24 cellular contexts compared by ENCODE assay signal in the genomic region with DNA sequence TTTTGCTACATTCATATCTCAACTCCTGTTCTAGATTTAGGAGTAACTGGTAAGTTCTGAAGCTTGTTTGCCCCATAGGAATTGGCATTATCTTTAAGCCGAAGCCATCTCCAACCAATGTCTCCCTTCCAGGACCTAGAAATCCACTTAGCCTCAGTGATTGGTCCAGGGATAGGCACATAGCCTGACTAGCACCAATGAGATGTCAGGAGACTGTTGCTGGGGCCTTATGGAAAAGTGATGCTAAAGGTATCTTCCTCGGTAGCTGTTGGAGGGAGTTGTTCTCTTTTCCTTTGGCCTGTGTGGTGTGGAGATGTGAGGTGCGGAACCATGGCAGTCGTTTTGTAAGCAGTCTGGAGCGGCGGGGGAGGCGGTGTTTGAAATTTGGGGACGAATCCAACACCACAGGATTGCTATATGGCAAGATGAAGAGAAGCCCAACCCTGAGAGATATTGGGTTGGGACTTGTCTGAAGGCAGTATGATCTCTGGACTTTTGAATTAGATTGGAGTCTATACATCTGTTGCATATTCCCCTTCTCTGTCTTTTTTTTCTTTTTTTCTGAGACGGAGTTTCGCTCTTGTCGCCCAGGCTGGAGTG.
DNase-seq lines count a peak whose midpoint lies in the region; ATAC-seq and TF ChIP-seq lines count a peak whose summit lies in the region.
"Had no signal": no experiment of that assay in that cellular context is flagged by ENCODE, and none has a peak within 500 bp of the region (broad histone marks: within the 10 kb centered on the region; RNA-seq: fewer than 3 reads in every experiment).

No MANE protein-coding gene starts in this region.

- no peak overlapping the region for H3K18ac ChIP-seq in mesendoderm (ENCODE audit: low read length)

- H3K23ac ChIP-seq in mesendoderm (ENCODE audit: low read length), result no peak overlapping the region

- ATAC-seq in WTC11, result peak; percentile 4; the same call in 1 of the 2 replicates
- ATAC-seq in left ventricle myocardium superior, result no peak
- ATAC-seq: activated T-cell treated with anti-CD3 and anti-CD28 coated beads, Interleukin-2, amount 50 U/mL, for 72 hours; stimulated activated effector memory CD8-positive, alpha-beta T cell treated with anti-CD3 and anti-CD28 coated beads, Interleukin-12 subunit alpha, Interleukin-12 subunit beta, amount 100 ng/mL, for 72 hours had no signal

- no peaks in the 10 kb centered on the region for H3K9me2 ChIP-seq in Karpas-422 (replicated peaks; ENCODE audit: insufficient read depth, low read length)

- H3K36me3 ChIP-seq in Karpas-422 (ENCODE audit: insufficient read depth, low read length), result no peaks in the 10 kb centered on the region
- no peaks in the 10 kb centered on the region for H3K36me3 ChIP-seq in mesendoderm (ENCODE audit: control insufficient read depth, insufficient read depth, low read length)
- H3K36me3 ChIP-seq: BLaER1 treated with 17β-estradiol and CSF1 and Interleukin-3, amounts not matched to agents 10 nM and 100 nM; left ventricle myocardium inferior; suprapubic skin; uterus had no signal

- no peaks in the 10 kb centered on the region for H3K9me3 Mint-ChIP-seq in WTC11
- H3K9me3 Mint-ChIP-seq: activated T-cell treated with anti-CD3 and anti-CD28 coated beads, Interleukin-2, amount 50 U/mL, for 72 hours; immature natural killer cell; stimulated activated effector memory CD8-positive, alpha-beta T cell treated with anti-CD3 and anti-CD28 coated beads, Interleukin-12 subunit alpha, Interleukin-12 subunit beta, amount 100 ng/mL, for 72 hours had no signal

- peak overlapping the region; percentile 14; the same call in 1 of the 2 replicates for H3K27ac Mint-ChIP-seq in WTC11
- H3K27ac Mint-ChIP-seq: activated T-cell treated with anti-CD3 and anti-CD28 coated beads, Interleukin-2, amount 50 U/mL, for 72 hours; immature natural killer cell; stimulated activated effector memory CD8-positive, alpha-beta T cell treated with anti-CD3 and anti-CD28 coated beads, Interleukin-12 subunit alpha, Interleukin-12 subunit beta, amount 100 ng/mL, for 72 hours had no signal

- no peaks in the 10 kb centered on the region for H4K20me1 ChIP-seq in Karpas-422 (ENCODE audit: insufficient read depth, low read depth, low read length)
- H4K20me1 ChIP-seq: BLaER1 treated with 17β-estradiol and CSF1 and Interleukin-3, amounts not matched to agents 10 nM and 100 nM had no signal

- H3K56ac ChIP-seq in mesendoderm (ENCODE audit: low read length), result no peak overlapping the region

- no peak for TF ChIP-seq CTCF in WTC11 (IDR thresholded peaks at IDR 0.05)

- no peak overlapping the region for H3K4me3 Mint-ChIP-seq in WTC11
- H3K4me3 Mint-ChIP-seq: activated T-cell treated with anti-CD3 and anti-CD28 coated beads, Interleukin-2, amount 50 U/mL, for 72 hours; immature natural killer cell; stimulated activated effector memory CD8-positive, alpha-beta T cell treated with anti-CD3 and anti-CD28 coated beads, Interleukin-12 subunit alpha, Interleukin-12 subunit beta, amount 100 ng/mL, for 72 hours had no signal

- H2AFZ ChIP-seq in Karpas-422 (ENCODE audit: low read length), result no peak overlapping the region

- no peak overlapping the region for H4K5ac ChIP-seq in mesendoderm (ENCODE audit: low read length)

- no peaks in the 10 kb centered on the region for H3K79me1 ChIP-seq in mesendoderm (ENCODE audit: low read length)

- H3K4me1 ChIP-seq in Karpas-422 (ENCODE audit: low read length) (peaks cover 5% of the 10 kb centered on the region), mesendoderm (ENCODE audit: control insufficient read depth, low read depth, low read length) (no peaks in the 10 kb centered on the region)
- H3K4me1 ChIP-seq: uterus had no signal

- H3K36me3 Mint-ChIP-seq in WTC11, result no peaks in the 10 kb centered on the region
- H3K36me3 Mint-ChIP-seq: immature natural killer cell; stimulated activated effector memory CD8-positive, alpha-beta T cell treated with anti-CD3 and anti-CD28 coated beads, Interleukin-12 subunit alpha, Interleukin-12 subunit beta, amount 100 ng/mL, for 72 hours had no signal

- H2BK120ac ChIP-seq in mesendoderm (ENCODE audit: low read depth, low read length), result no peak overlapping the region

- CTCF ChIA-PET in WTC11 (lab: Charles Lee), result interaction anchor here (0.8 to 1.2 kb wide), 3 partner anchors 11 to 157 kb away, joined by 3 to 4 read pairs (median 3); no protein-coding TSS in a partner anchor

- H3K9ac ChIP-seq in Karpas-422 (ENCODE audit: low read length) (no peak overlapping the region), mesendoderm (ENCODE audit: low read length) (no peak overlapping the region)
- H3K9ac ChIP-seq: BLaER1 treated with 17β-estradiol and CSF1 and Interleukin-3, amounts not matched to agents 10 nM and 100 nM had no signal

- intact Hi-C loops in left ventricle myocardium superior (cut with micrococcal nuclease), result no loop called here

- H3K4me3 ChIP-seq in Karpas-422 (ENCODE audit: low read length) (no peak overlapping the region), mesendoderm (ENCODE audit: low read length) (no peak overlapping the region)
- H3K4me3 ChIP-seq: BLaER1 treated with 17β-estradiol and CSF1 and Interleukin-3, amounts not matched to agents 10 nM and 100 nM; left ventricle myocardium inferior; mucosa of descending colon; suprapubic skin; uterus had no signal

- H3K4me2 ChIP-seq in Karpas-422 (ENCODE audit: low read depth, low read length, poor library complexity, severe bottlenecking), result no peak overlapping the region
- H3K4me2 ChIP-seq in mesendoderm (ENCODE audit: low read length), result no peak overlapping the region

- H2AK5ac ChIP-seq in mesendoderm (ENCODE audit: low read length), result no peak overlapping the region

- no peaks in the 10 kb centered on the region for H3K79me2 ChIP-seq in Karpas-422 (ENCODE audit: low read length)
- H3K79me2 ChIP-seq in mesendoderm (ENCODE audit: control insufficient read depth, insufficient read depth, low read length), result no peaks in the 10 kb centered on the region

- in situ Hi-C loops in G401 (cut with HindIII; ENCODE audit: low sequenced_read_pairs), result no loop called here

- peaks cover 43% of the 10 kb centered on the region for H3K4me1 Mint-ChIP-seq in WTC11

- no peak overlapping the region for H3K27ac ChIP-seq in Karpas-422 (ENCODE audit: low read length)
- no peak overlapping the region for H3K27ac ChIP-seq in mesendoderm (ENCODE audit: low read depth, low read length)
- H3K27ac ChIP-seq: BLaER1 treated with 17β-estradiol and CSF1 and Interleukin-3, amounts not matched to agents 10 nM and 100 nM; left ventricle myocardium inferior; suprapubic skin; uterus had no signal

- POLR2A ChIA-PET in WTC11 (lab: Charles Lee), result no interaction called here

- no CpG with 5 or more reads among the region's 11 CpGs for WGBS in mesendoderm (ENCODE audit: extremely low coverage, insufficient coverage, low lambda C conversion rate)

- H3K27me3 ChIP-seq in Karpas-422 (ENCODE audit: low read length) (no peaks in the 10 kb centered on the region), mesendoderm (ENCODE audit: insufficient read depth, low read length, poor library complexity) (no peaks in the 10 kb centered on the region)
- H3K27me3 ChIP-seq: suprapubic skin, uterus had no signal

- H4K8ac ChIP-seq in mesendoderm (ENCODE audit: low read depth, low read length), result no peak overlapping the region

- H2BK15ac ChIP-seq in mesendoderm (replicated peaks; ENCODE audit: low read depth), result no peak overlapping the region

- DNase-seq in NCI-H748 (lab: John Stamatoyannopoulos, UW; ENCODE audit: unreplicated experiment), result peak; percentile 4
- DNase-seq in NCI-H748 treated with DMSO at 0.1 percent for 48 hours (lab: John Stamatoyannopoulos, UW), result no peak
- peak; percentile 45 for DNase-seq in Karpas-422
- DNase-seq in WTC11 (ENCODE audit: low spot score), result no peak
- peak; percentile 65 for DNase-seq in mesendoderm
- DNase-seq in left ventricle myocardium superior, result no peak
- no peak for DNase-seq in G401 (ENCODE audit: low spot score)
- DNase-seq in activated effector memory CD4-positive, alpha-beta T cell treated with Interleukin-2 at 50 U/mL for 16 hours, result no peak
- DNase-seq: ACHN; activated CD4-positive, alpha-beta T cell treated with anti-CD3 and anti-CD28 coated beads for 48 hours; activated naive CD4-positive, alpha-beta T cell treated with anti-CD3 and anti-CD28 coated beads, Interleukin-2, amount 50 U/mL, for 16 hours; activated T-cell treated with anti-CD3 and anti-CD28 coated beads, Interleukin-2, amount 50 U/mL, for 72 hours; immature natural killer cell; Kasumi-1; left ventricle myocardium inferior; mucosa of descending colon; NCI-H1092; NCI-H1930; posterior cingulate gyrus; T-helper 1 cell; uterus had no signal

- H2BK5ac ChIP-seq in mesendoderm (ENCODE audit: low read length), result no peak overlapping the region

- H3K9me3 ChIP-seq in Karpas-422 (ENCODE audit: low read length), result no peaks in the 10 kb centered on the region
- H3K9me3 ChIP-seq: BLaER1 treated with 17β-estradiol and CSF1 and Interleukin-3, amounts not matched to agents 10 nM and 100 nM; left ventricle myocardium inferior; mucosa of descending colon; suprapubic skin; uterus had no signal

- no peak overlapping the region for H3K4ac ChIP-seq in mesendoderm (ENCODE audit: low read depth, low read length)

- peaks cover 9% of the 10 kb centered on the region; the same call in 1 of the 2 replicates for H3K27me3 Mint-ChIP-seq in WTC11 (ENCODE audit: low read depth)

TF ChIP-seq in WTC11, 78 proteins besides CTCF, POLR2A, EP300 and RAD21 (continues in another document):
- no peak for TF ChIP-seq ZNF263 (CRISPR knock-in tag; IDR thresholded peaks at IDR 0.05; ENCODE audit: low read depth)
- TF ChIP-seq NR2C2 (CRISPR knock-in tag; IDR thresholded peaks at IDR 0.05), result no peak
- no peak for TF ChIP-seq TCF7 (CRISPR knock-in tag; IDR thresholded peaks at IDR 0.05; ENCODE audit: low read depth)
- no peak for TF ChIP-seq FOXJ3 (CRISPR knock-in tag; IDR thresholded peaks at IDR 0.05; ENCODE audit: borderline replicate concordance)

Comparison
In these comparisons a context has a peak if more than half of its experiments do, and no peak if none do; other contexts are left out.
1. DNase-seq: peak in NCI-H748 (single experiment), Karpas-422 (single experiment) and mesendoderm (single experiment); none in NCI-H748 treated with DMSO at 0.1 percent for 48 hours (single experiment), WTC11 (single experiment), left ventricle myocardium superior (single experiment), G401 (single experiment) and activated effector memory CD4-positive, alpha-beta T cell treated with Interleukin-2 at 50 U/mL for 16 hours (single experiment).